In the genomic region with DNA sequence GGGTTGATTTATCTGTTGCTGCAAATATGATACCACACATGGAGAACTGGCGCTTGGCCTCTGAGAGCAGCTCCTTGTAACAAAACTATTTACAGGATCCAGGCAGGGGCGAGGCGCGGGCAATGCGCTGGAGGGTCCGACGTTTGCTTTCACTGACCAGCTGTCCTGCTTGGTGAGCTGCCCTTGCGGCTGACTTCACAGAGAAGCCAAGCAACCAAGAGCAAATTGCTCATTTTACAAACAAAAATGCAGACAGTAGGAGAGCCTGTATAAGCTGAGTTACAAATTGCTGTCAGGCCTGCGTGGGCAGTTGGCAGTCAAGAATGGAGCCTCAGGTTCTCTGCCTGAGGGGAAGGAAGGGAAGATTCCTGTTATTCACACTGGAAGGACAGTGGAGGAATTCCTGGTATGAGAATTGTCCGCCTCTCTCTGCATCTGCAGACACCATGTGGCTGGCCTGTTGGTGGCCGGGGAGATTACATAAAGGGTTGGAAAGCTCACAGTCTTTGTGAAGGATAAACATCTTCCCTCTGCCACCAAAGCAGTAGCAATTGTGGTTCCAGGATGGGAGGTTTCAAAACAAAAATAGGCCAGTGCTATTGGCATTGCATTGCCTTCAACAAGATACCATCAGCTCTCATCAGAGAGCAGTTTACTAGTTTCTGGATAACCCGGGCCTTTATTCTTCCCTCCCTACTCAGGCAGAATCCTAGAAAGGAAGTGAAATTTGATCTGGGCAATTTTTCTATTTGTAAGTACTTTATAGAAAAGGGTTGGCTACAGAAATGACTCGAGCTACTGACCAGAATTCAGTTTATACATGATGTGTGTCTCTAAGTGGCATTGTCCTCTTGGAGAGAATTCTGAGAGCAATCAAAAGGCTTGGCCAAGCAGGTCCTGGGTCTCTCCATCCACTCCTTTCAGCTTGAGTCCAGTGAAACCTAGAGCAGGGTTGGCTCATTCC, we compare ENCODE assay signal across 10 cellular contexts.
DNase-seq lines count a peak whose midpoint lies in the region; ATAC-seq and TF ChIP-seq lines count a peak whose summit lies in the region.
"Had no signal": no experiment of that assay in that cellular context is flagged by ENCODE, and none has a peak within 500 bp of the region (broad histone marks: within the 10 kb centered on the region; RNA-seq: fewer than 3 reads in every experiment).

No MANE protein-coding gene starts in this region.

- no peaks in the 10 kb centered on the region for H3K4me1 ChIP-seq in PC-3 (ENCODE audit: insufficient read depth, low read length)

- no peak overlapping the region for H3K27ac ChIP-seq in PC-3 (ENCODE audit: low read length)

- CTCF ChIA-PET in PC-3 (lab: Charles Lee): no interaction called here

- BruUV-seq in PC-3 (replicated peaks; lab: Mats Ljungman, UMichigan): no TSS peak

- no peak for ATAC-seq in PC-3
- ATAC-seq in HG03457 (IDR thresholded peaks at IDR 0.05; ENCODE audit: unreplicated experiment): no peak

- TF ChIP-seq CTCF in PC-3 (conservative IDR thresholded peaks at IDR 0.05; ENCODE audit: low read depth, low read length): no peak

- no peaks in the 10 kb centered on the region for H3K79me2 ChIP-seq in PC-3 (ENCODE audit: low read length)

- POLR2A ChIA-PET in PC-3 (lab: Charles Lee; ENCODE audit: unreplicated experiment): no interaction called here

- no peak overlapping the region for H3K4me2 ChIP-seq in PC-3 (ENCODE audit: low read length)

- no peaks in the 10 kb centered on the region for H3K9me3 ChIP-seq in PC-3 (ENCODE audit: low read length)

- intact Hi-C loops in PC-3 (cut with micrococcal nuclease): no loop called here

- no peaks in the 10 kb centered on the region for H4K20me1 ChIP-seq in PC-3 (ENCODE audit: low read length)

- no peaks in the 10 kb centered on the region for H3K36me3 ChIP-seq in PC-3 (ENCODE audit: low read depth, low read length)

- peak; percentile 4 for DNase-seq in NCI-H1105 treated with DMSO at 0.1 percent for 48 hours (lab: John Stamatoyannopoulos, UW)
- DNase-seq in NCI-H1105 (lab: John Stamatoyannopoulos, UW): no peak
- DNase-seq in PC-3: peak; percentile 4
- DNase-seq in epidermal melanocyte (ENCODE audit: insufficient read length, low spot score): peak; percentile 57
- DNase-seq in renal cortical epithelial cell (ENCODE audit: low read depth): peak; percentile 73
- no peak for DNase-seq in SK-N-DZ (ENCODE audit: low spot score)
- no peak for DNase-seq in NCI-H82 treated with DMSO at 0.1 percent for 48 hours (lab: John Stamatoyannopoulos, UW; ENCODE audit: unreplicated experiment)
- DNase-seq: naive B cell; stimulated activated naive CD4-positive, alpha-beta T cell treated with Interleukin-2 at 50 U/mL for 16 hours had no signal

- no peak overlapping the region for H3K4me3 ChIP-seq in PC-3 (ENCODE audit: low read length)

- H3K27me3 ChIP-seq in PC-3 (ENCODE audit: low read length): peaks cover 6% of the 10 kb centered on the region; the same call in 1 of the 2 replicates

- no peak overlapping the region for H3K9ac ChIP-seq in PC-3 (ENCODE audit: low read length)

- H3K9me2 ChIP-seq in PC-3 (replicated peaks; ENCODE audit: low read length): no peaks in the 10 kb centered on the region

- H2AFZ ChIP-seq in PC-3 (ENCODE audit: low read length): no peak overlapping the region

- no peaks in the 10 kb centered on the region for H3F3A ChIP-seq in PC-3 (ENCODE audit: low read length, unreplicated experiment)

Comparison
In these comparisons a context has a peak if more than half of its experiments do, and no peak if none do; other contexts are left out.
1. DNase-seq: peak in NCI-H1105 treated with DMSO at 0.1 percent for 48 hours (single experiment), PC-3 (single experiment), epidermal melanocyte (single experiment) and renal cortical epithelial cell (single experiment); none in NCI-H1105 (single experiment), SK-N-DZ (single experiment) and NCI-H82 treated with DMSO at 0.1 percent for 48 hours (single experiment).